1 cellular context compared by ENCODE assay signal in genomic region chr6:29845405-29846006, GRCh38.
TF ChIP-seq lines count a peak whose summit lies in the region.

No MANE protein-coding gene starts in this region.

TF ChIP-seq in HCT116, 20 proteins besides CTCF, POLR2A, EP300 and RAD21 (continued from another document):
- TF ChIP-seq, protein P1, sequence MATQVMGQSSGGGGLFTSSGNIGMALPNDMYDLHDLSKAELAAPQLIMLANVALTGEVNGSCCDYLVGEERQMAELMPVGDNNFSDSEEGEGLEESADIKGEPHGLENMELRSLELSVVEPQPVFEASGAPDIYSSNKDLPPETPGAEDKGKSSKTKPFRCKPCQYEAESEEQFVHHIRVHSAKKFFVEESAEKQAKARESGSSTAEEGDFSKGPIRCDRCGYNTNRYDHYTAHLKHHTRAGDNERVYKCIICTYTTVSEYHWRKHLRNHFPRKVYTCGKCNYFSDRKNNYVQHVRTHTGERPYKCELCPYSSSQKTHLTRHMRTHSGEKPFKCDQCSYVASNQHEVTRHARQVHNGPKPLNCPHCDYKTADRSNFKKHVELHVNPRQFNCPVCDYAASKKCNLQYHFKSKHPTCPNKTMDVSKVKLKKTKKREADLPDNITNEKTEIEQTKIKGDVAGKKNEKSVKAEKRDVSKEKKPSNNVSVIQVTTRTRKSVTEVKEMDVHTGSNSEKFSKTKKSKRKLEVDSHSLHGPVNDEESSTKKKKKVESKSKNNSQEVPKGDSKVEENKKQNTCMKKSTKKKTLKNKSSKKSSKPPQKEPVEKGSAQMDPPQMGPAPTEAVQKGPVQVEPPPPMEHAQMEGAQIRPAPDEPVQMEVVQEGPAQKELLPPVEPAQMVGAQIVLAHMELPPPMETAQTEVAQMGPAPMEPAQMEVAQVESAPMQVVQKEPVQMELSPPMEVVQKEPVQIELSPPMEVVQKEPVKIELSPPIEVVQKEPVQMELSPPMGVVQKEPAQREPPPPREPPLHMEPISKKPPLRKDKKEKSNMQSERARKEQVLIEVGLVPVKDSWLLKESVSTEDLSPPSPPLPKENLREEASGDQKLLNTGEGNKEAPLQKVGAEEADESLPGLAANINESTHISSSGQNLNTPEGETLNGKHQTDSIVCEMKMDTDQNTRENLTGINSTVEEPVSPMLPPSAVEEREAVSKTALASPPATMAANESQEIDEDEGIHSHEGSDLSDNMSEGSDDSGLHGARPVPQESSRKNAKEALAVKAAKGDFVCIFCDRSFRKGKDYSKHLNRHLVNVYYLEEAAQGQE (IDR thresholded peaks at IDR 0.05; ENCODE audit: low read depth) = no peak
- TF ChIP-seq EZH2phosphoT487 (IDR thresholded peaks at IDR 0.05; ENCODE audit: borderline replicate concordance) (no peak), CBX3 (IDR thresholded peaks at IDR 0.05; ENCODE audit: low read depth) (peak; percentile 99)
